1 cellular context compared by ENCODE assay signal in genomic region chr6:32444433-32444832, GRCh38.
TF ChIP-seq lines count a peak whose summit lies in the region.

No MANE protein-coding gene starts in this region.

TF ChIP-seq in HepG2, 621 proteins besides CTCF, POLR2A, EP300 and RAD21 (continued from another document):
- no peak for TF ChIP-seq ZNF18 (CRISPR knock-in tag; IDR thresholded peaks at IDR 0.05; ENCODE audit: insufficient replicate concordance)
- no peak for TF ChIP-seq ARNT (IDR thresholded peaks at IDR 0.05)
- no peak for TF ChIP-seq ZNF20 (CRISPR knock-in tag; IDR thresholded peaks at IDR 0.05)
- TF ChIP-seq HDAC1 (CRISPR knock-in tag; IDR thresholded peaks at IDR 0.05): no peak
- TF ChIP-seq ZNF674 (CRISPR knock-in tag; IDR thresholded peaks at IDR 0.05; ENCODE audit: low read depth): no peak
- TF ChIP-seq SALL2 (CRISPR knock-in tag; IDR thresholded peaks at IDR 0.05): no peak
- TF ChIP-seq YEATS2 (CRISPR knock-in tag; IDR thresholded peaks at IDR 0.05; ENCODE audit: borderline replicate concordance): no peak
- TF ChIP-seq ARID4A (CRISPR knock-in tag; IDR thresholded peaks at IDR 0.05; ENCODE audit: borderline replicate concordance): no peak
- no peak for TF ChIP-seq ZNF569 (CRISPR knock-in tag; IDR thresholded peaks at IDR 0.05; ENCODE audit: borderline replicate concordance)
- no peak for TF ChIP-seq ZNF501 (CRISPR knock-in tag; IDR thresholded peaks at IDR 0.05)
- TF ChIP-seq ZNF552 (CRISPR knock-in tag; IDR thresholded peaks at IDR 0.05; ENCODE audit: borderline replicate concordance): no peak
- TF ChIP-seq ZNF557 (CRISPR knock-in tag; IDR thresholded peaks at IDR 0.05): no peak
- TF ChIP-seq NCOA1 (CRISPR knock-in tag; IDR thresholded peaks at IDR 0.05): no peak
- no peak for TF ChIP-seq PHF21A (CRISPR knock-in tag; IDR thresholded peaks at IDR 0.05)
